In the genomic region with DNA sequence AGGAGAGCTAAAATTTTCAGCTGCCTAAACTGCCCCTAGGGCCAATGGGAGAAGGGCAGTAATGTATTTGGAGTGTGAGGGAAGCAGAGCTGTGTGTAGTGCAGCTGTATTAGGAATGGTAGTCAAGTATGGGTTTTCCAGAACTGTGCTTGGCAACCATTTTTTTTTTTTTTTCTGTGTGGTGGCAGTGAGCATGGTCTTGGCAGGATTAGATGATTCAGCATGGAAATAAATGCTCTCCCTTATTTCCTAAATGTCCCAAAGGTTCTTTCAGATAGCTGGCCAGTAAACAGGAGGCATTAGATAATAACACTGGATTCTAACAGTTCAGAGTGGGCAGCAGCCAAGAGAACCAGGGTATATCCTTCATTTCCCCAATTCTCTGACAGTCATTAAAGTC, we compare ENCODE assay signal across 9 cellular contexts.
A peak's percentile ranks its signal among the peaks of the same experiment; 100 is the strongest.
DNase-seq lines count a peak whose midpoint lies in the region; ATAC-seq and TF ChIP-seq lines count a peak whose summit lies in the region.
"Had no signal": no experiment of that assay in that cellular context is flagged by ENCODE, and none has a peak within 500 bp of the region (broad histone marks: within the 10 kb centered on the region; RNA-seq: fewer than 3 reads in every experiment).

No MANE protein-coding gene starts in this region.

- TF ChIP-seq CTCF in Panc1 (IDR thresholded peaks at IDR 0.05) = no peak
- no peak for TF ChIP-seq CTCF in foreskin keratinocyte (conservative IDR thresholded peaks at IDR 0.05)

- in situ Hi-C loops in Panc1 (cut with HindIII; ENCODE audit: low pct_unique_long_range_greater_than_20kb, low sequenced_read_pairs) = no loop called here

- POLR2A ChIA-PET in Panc1 (lab: Charles Lee) = interaction anchor here (0.6 kb wide), 1 partner anchor 60 kb away, joined by 5 read pairs; no protein-coding TSS in a partner anchor
- POLR2A ChIA-PET in naive thymus-derived CD4-positive, alpha-beta T cell (lab: Charles Lee) = no interaction called here
- POLR2A ChIA-PET in naive thymus-derived CD8-positive, alpha-beta T cell (lab: Charles Lee) = interaction anchor here (0.6 kb wide), 1 partner anchor 43 kb away, joined by 3 read pairs; no protein-coding TSS in a partner anchor

- H3K27ac Mint-ChIP-seq in naive thymus-derived CD4-positive, alpha-beta T cell = no peak overlapping the region
- no peak overlapping the region for H3K27ac Mint-ChIP-seq in naive thymus-derived CD8-positive, alpha-beta T cell
- H3K27ac Mint-ChIP-seq: T-helper 2 cell treated with Interferon-gamma antibody and Interleukin-4, amounts not matched to agents 5 μg/mL and 100 μg/mL, for 36 hours had no signal

- no peaks in the 10 kb centered on the region for H3K9me3 Mint-ChIP-seq in naive thymus-derived CD4-positive, alpha-beta T cell
- no peaks in the 10 kb centered on the region for H3K9me3 Mint-ChIP-seq in naive thymus-derived CD8-positive, alpha-beta T cell
- H3K9me3 Mint-ChIP-seq: T-helper 2 cell treated with Interferon-gamma antibody and Interleukin-4, amounts not matched to agents 5 μg/mL and 100 μg/mL, for 36 hours had no signal

- CTCF ChIA-PET in Panc1 (lab: Charles Lee) = interaction anchor here (0.6 to 0.7 kb wide), 2 partner anchors 82 to 150 kb away, joined by 3 read pairs; no protein-coding TSS in a partner anchor
- CTCF ChIA-PET in naive thymus-derived CD4-positive, alpha-beta T cell (lab: Charles Lee) = interaction anchor here (0.7 to 1.3 kb wide), 2 partner anchors 9 to 120 kb away, joined by 3 to 4 read pairs; no protein-coding TSS in a partner anchor

- ATAC-seq in Panc1 (no peak), foreskin keratinocyte (no peak), GM19324 (IDR thresholded peaks at IDR 0.05; ENCODE audit: low FRiP score, unreplicated experiment) (no peak)
- no peak for ATAC-seq in naive thymus-derived CD4-positive, alpha-beta T cell
- ATAC-seq in naive thymus-derived CD8-positive, alpha-beta T cell = no peak

- no peaks in the 10 kb centered on the region for H3K9me3 ChIP-seq in Panc1 (ENCODE audit: control insufficient read depth, insufficient read depth, low read depth, low read length)
- no peaks in the 10 kb centered on the region for H3K9me3 ChIP-seq in naive thymus-derived CD4-positive, alpha-beta T cell (ENCODE audit: control insufficient read depth in 2 of 3, low read length in 3 of 3)

- H3K4me1 ChIP-seq in Panc1 (ENCODE audit: control insufficient read depth, insufficient read depth, low read length) (peaks cover 48% of the 10 kb centered on the region), foreskin keratinocyte (peaks cover 49% of the 10 kb centered on the region)
- peaks cover 5 to 8% of the 10 kb centered on the region in 2 donors for H3K4me1 ChIP-seq in naive thymus-derived CD4-positive, alpha-beta T cell (ENCODE audit: control insufficient read depth in 2 of 2, insufficient read depth in 2 of 2, low read length in 2 of 2)

- no peaks in the 10 kb centered on the region for H3K36me3 ChIP-seq in Panc1 (ENCODE audit: control insufficient read depth, insufficient read depth, low read length)
- no peaks in the 10 kb centered on the region for H3K36me3 ChIP-seq in naive thymus-derived CD4-positive, alpha-beta T cell (ENCODE audit: control insufficient read depth in 2 of 3, insufficient read depth in 3 of 3, low read length in 3 of 3)

- H3K27me3 ChIP-seq in Panc1 (ENCODE audit: control insufficient read depth, insufficient read depth, low read length) = no peaks in the 10 kb centered on the region
- no peaks in the 10 kb centered on the region for H3K27me3 ChIP-seq in foreskin keratinocyte
- H3K27me3 ChIP-seq in naive thymus-derived CD4-positive, alpha-beta T cell (ENCODE audit: control insufficient read depth in 2 of 2, insufficient read depth in 2 of 2, low read length in 2 of 2) = no peaks in the 10 kb centered on the region

- peaks cover 0 to 3% (median 1%) of the 10 kb centered on the region in 5 donors for H3K36me3 Mint-ChIP-seq in naive thymus-derived CD4-positive, alpha-beta T cell
- H3K36me3 Mint-ChIP-seq in naive thymus-derived CD8-positive, alpha-beta T cell = peaks cover 0 to 2% (median 0%) of the 10 kb centered on the region in 3 donors

- BruUV-seq in Panc1 (replicated peaks; lab: Mats Ljungman, UMichigan) = no TSS peak

- H3K27ac ChIP-seq in Panc1 (ENCODE audit: low read length) (peak overlapping the region; percentile 97), foreskin keratinocyte (peak overlapping the region; percentile 99)
- no peak overlapping the region for H3K27ac ChIP-seq in naive thymus-derived CD4-positive, alpha-beta T cell (ENCODE audit: low read depth, low read length)

- peaks cover 14 to 28% (median 25%) of the 10 kb centered on the region in 7 donors for H3K4me1 Mint-ChIP-seq in naive thymus-derived CD4-positive, alpha-beta T cell
- H3K4me1 Mint-ChIP-seq in naive thymus-derived CD8-positive, alpha-beta T cell = peaks cover 13 to 27% (median 22%) of the 10 kb centered on the region in 4 donors

- H3K4me3 Mint-ChIP-seq in naive thymus-derived CD4-positive, alpha-beta T cell = no peak overlapping the region
- H3K4me3 Mint-ChIP-seq in naive thymus-derived CD8-positive, alpha-beta T cell = no peak overlapping the region
- H3K4me3 Mint-ChIP-seq: T-helper 2 cell treated with Interferon-gamma antibody and Interleukin-4, amounts not matched to agents 5 μg/mL and 100 μg/mL, for 36 hours had no signal

- peak; percentile 13 for DNase-seq in ELF-1 (ENCODE audit: low read depth, low spot score)
- DNase-seq in Panc1 (ENCODE audit: low read depth, low spot score) = no peak
- DNase-seq in foreskin keratinocyte = no peak
- peak; percentile 71 for DNase-seq in pons (ENCODE audit: low spot score)
- DNase-seq in SIG-M5 (lab: John Stamatoyannopoulos, UW) = no peak
- no peak for DNase-seq in naive thymus-derived CD4-positive, alpha-beta T cell
- no peak for DNase-seq in naive thymus-derived CD8-positive, alpha-beta T cell

- peak overlapping the region; percentile 74 to 95 for H3K4me3 ChIP-seq in Panc1 (ENCODE audit: low read depth in 2 of 2, low read length in 2 of 2)
- no peak overlapping the region for H3K4me3 ChIP-seq in naive thymus-derived CD4-positive, alpha-beta T cell (ENCODE audit: low read length)

- intact Hi-C loops in Panc1 (cut with micrococcal nuclease; ENCODE audit: unreplicated experiment) = loop anchor here (5.0 kb wide), 1 partner anchor 64 kb away; no protein-coding TSS in a partner anchor
- intact Hi-C loops in naive thymus-derived CD4-positive, alpha-beta T cell (cut with micrococcal nuclease) = no loop called here

- peaks cover 0 to 10% (median 4%) of the 10 kb centered on the region in 5 donors for H3K27me3 Mint-ChIP-seq in naive thymus-derived CD4-positive, alpha-beta T cell
- peaks cover 0 to 4% (median 2%) of the 10 kb centered on the region in 5 donors for H3K27me3 Mint-ChIP-seq in naive thymus-derived CD8-positive, alpha-beta T cell

Comparison
In these comparisons a context has a peak if more than half of its experiments do, and no peak if none do; other contexts are left out.
1. DNase-seq: peak in ELF-1 (single experiment) and pons (single experiment); none in Panc1 (single experiment), foreskin keratinocyte (0 of 2), SIG-M5 (single experiment), naive thymus-derived CD4-positive, alpha-beta T cell (0 of 9) and naive thymus-derived CD8-positive, alpha-beta T cell (0 of 10).